In the genomic region with DNA sequence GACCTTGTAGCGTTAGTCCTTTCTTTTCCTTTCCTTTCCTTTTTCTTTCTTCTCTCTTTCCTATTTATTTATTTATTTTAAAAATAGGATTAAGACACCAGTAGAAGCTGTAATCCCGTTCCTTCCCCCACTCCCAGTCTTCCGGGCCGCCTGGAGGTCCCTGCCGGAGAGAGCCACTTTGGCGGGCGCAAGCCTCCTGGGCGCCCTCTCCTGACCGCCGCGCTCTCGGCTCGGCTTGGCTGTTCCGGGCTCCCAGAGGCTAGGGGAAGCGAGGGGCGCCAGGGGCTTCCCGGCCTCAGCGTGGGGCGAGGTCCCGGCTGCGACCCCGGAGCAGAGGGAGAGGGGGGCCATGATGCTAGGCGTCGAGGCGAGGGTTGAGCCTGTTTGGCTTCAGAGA, we compare ENCODE assay signal across 1 cellular context.
A peak's percentile ranks its signal among the peaks of the same experiment; 100 is the strongest.
TF ChIP-seq lines count a peak whose summit lies in the region.

No MANE protein-coding gene starts in this region.

TF ChIP-seq in H1, 55 proteins besides CTCF, POLR2A, EP300 and RAD21 (continued from another document):
- 0 out of 2 replicates have a peak, but pooled peaks have one; percentile 20 for TF ChIP-seq TBP (IDR thresholded peaks at IDR 0.05; ENCODE audit: low read depth, low read length)
- no peak for TF ChIP-seq SP1 (IDR thresholded peaks at IDR 0.05; ENCODE audit: low read depth, low read length)
- TF ChIP-seq, protein P1, sequence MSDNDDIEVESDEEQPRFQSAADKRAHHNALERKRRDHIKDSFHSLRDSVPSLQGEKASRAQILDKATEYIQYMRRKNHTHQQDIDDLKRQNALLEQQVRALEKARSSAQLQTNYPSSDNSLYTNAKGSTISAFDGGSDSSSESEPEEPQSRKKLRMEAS (IDR thresholded peaks at IDR 0.05): peak; percentile 47; the same call in 1 of the 2 replicates
- TF ChIP-seq CREB1 (IDR thresholded peaks at IDR 0.05): peak; percentile 19; the same call in 1 of the 2 replicates
- TF ChIP-seq SP4 (IDR thresholded peaks at IDR 0.05; ENCODE audit: low read length): no peak
- TF ChIP-seq, protein P2, sequence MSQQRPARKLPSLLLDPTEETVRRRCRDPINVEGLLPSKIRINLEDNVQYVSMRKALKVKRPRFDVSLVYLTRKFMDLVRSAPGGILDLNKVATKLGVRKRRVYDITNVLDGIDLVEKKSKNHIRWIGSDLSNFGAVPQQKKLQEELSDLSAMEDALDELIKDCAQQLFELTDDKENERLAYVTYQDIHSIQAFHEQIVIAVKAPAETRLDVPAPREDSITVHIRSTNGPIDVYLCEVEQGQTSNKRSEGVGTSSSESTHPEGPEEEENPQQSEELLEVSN (IDR thresholded peaks at IDR 0.05): peak; percentile 60; the same call in 1 of the 2 replicates
